15 cellular contexts compared by ENCODE assay signal in the genomic region with DNA sequence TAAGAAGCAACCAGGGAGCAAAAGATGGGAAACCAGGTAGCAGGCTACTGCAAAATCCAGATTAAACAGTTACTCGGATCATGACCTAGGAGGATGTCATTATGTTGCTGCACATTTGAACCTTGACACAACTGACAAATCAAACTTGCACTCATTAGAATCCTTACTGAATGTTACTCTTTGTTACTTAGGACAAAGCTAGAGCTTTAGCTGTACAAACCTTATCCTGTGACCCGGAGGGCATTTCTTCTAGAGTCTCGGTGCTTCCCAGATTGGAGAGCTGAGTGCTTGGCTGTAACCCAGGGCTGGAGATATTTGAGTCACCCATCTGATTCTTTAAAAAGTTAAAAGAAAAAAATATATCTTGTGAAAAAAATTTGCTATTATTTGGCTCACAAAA. TPM values are rescaled to one million over a fixed set of nuclear protein-coding genes. Genes with fewer than 3 reads are reported as not detected.
A peak's percentile ranks its signal among the peaks of the same experiment; 100 is the strongest.
DNase-seq lines count a peak whose midpoint lies in the region; ATAC-seq and TF ChIP-seq lines count a peak whose summit lies in the region.
"Had no signal": no experiment of that assay in that cellular context is flagged by ENCODE, and none has a peak within 500 bp of the region (broad histone marks: within the 10 kb centered on the region; RNA-seq: fewer than 3 reads in every experiment).

No MANE protein-coding gene starts in this region.

- no peaks in the 10 kb centered on the region for H3K9me2 ChIP-seq in GM23248 (ENCODE audit: insufficient read depth)

- H3K27ac ChIP-seq in GM23248 = no peak overlapping the region
- peak overlapping the region; percentile 82 for H3K27ac ChIP-seq in left ventricle myocardium inferior (replicated peaks)
- H3K27ac ChIP-seq in sigmoid colon = peak overlapping the region in 3 of 4 donors; percentile 21 to 31 (median 29)
- peak overlapping the region in 2 of 4 donors; percentile 35 to 42 for H3K27ac ChIP-seq in gastroesophageal sphincter
- H3K27ac ChIP-seq in transverse colon = no peak overlapping the region
- peak overlapping the region in 1 of 5 donors; percentile 31 for H3K27ac ChIP-seq in stomach
- H3K27ac ChIP-seq: vagina had no signal

- intact Hi-C loops in left ventricle myocardium inferior (cut with micrococcal nuclease) = loop anchor here (10.0 kb wide), 1 partner anchor 411 kb away; no protein-coding TSS in a partner anchor
- intact Hi-C loops in sigmoid colon (cut with DNase I) = loop anchor here (5.0 kb wide), 2 partner anchors 43 to 82 kb away; a partner anchor contains a TSS
- intact Hi-C loops in transverse colon (cut with DNase I; ENCODE audit: low total_unique reads) = no loop called here
- intact Hi-C loops in stomach (cut with DNase I; ENCODE audit: low total_unique reads) = loop anchor here (5.0 kb wide), 1 partner anchor 408 kb away; no protein-coding TSS in a partner anchor

- H3K9me3 Mint-ChIP-seq in central memory CD8-positive, alpha-beta T cell = no peaks in the 10 kb centered on the region
- H3K9me3 Mint-ChIP-seq: activated naive CD8-positive, alpha-beta T cell treated with anti-CD3 and anti-CD28 coated beads, Interleukin-2, amount 10 ng/mL, durations not matched to agents 7 days and 5 days; naive thymus-derived CD4-positive, alpha-beta T cell; stimulated activated naive B cell treated with anti-CD40 and anti-IgM and Interleukin-4, amounts not matched to agents 10 μg/mL and 1 μg/mL and 100 μg/mL, for 72 hours had no signal

- peaks cover 18% of the 10 kb centered on the region for H3F3A ChIP-seq in GM23248 (ENCODE audit: insufficient read depth)

- ATAC-seq in central memory CD8-positive, alpha-beta T cell (replicated peaks; ENCODE audit: extremely low read depth, poor library complexity, severe bottlenecking) = no peak
- ATAC-seq in gastroesophageal sphincter = no peak
- ATAC-seq: naive thymus-derived CD4-positive, alpha-beta T cell; stimulated activated naive B cell treated with anti-CD40 and anti-IgM and Interleukin-4, amounts not matched to agents 10 μg/mL and 1 μg/mL and 100 μg/mL, for 72 hours had no signal

- H3K4me1 Mint-ChIP-seq in central memory CD8-positive, alpha-beta T cell = no peaks in the 10 kb centered on the region
- H3K4me1 Mint-ChIP-seq: activated naive CD8-positive, alpha-beta T cell treated with anti-CD3 and anti-CD28 coated beads, Interleukin-2, amount 10 ng/mL, durations not matched to agents 7 days and 5 days had no signal

- peak overlapping the region; percentile 36 for H3K27ac Mint-ChIP-seq in central memory CD8-positive, alpha-beta T cell (ENCODE audit: low read depth)
- H3K27ac Mint-ChIP-seq: activated naive CD8-positive, alpha-beta T cell treated with anti-CD3 and anti-CD28 coated beads, Interleukin-2, amount 10 ng/mL, durations not matched to agents 7 days and 5 days had no signal

- H4K20me1 ChIP-seq in GM23248 (ENCODE audit: insufficient read depth) = no peaks in the 10 kb centered on the region

- H3K4me3 Mint-ChIP-seq in central memory CD8-positive, alpha-beta T cell = no peak overlapping the region
- H3K4me3 Mint-ChIP-seq: activated naive CD8-positive, alpha-beta T cell treated with anti-CD3 and anti-CD28 coated beads, Interleukin-2, amount 10 ng/mL, durations not matched to agents 7 days and 5 days; naive thymus-derived CD4-positive, alpha-beta T cell; stimulated activated naive B cell treated with anti-CD40 and anti-IgM and Interleukin-4, amounts not matched to agents 10 μg/mL and 1 μg/mL and 100 μg/mL, for 72 hours had no signal

- H2AFZ ChIP-seq in GM23248 = no peak overlapping the region

- H3K9ac ChIP-seq in GM23248 = no peak overlapping the region

- H3K79me2 ChIP-seq in GM23248 (ENCODE audit: insufficient read depth) = peaks cover 18% of the 10 kb centered on the region; the same call in 1 of the 2 replicates

- H3K4me3 ChIP-seq in GM23248 (no peak overlapping the region), left ventricle myocardium inferior (no peak overlapping the region), sigmoid colon (no peak overlapping the region), gastroesophageal sphincter (no peak overlapping the region), transverse colon (no peak overlapping the region), stomach (no peak overlapping the region)
- H3K4me3 ChIP-seq: vagina had no signal

- H3K4me1 ChIP-seq in GM23248 (ENCODE audit: insufficient read depth) (no peaks in the 10 kb centered on the region), left ventricle myocardium inferior (peaks cover 34% of the 10 kb centered on the region), sigmoid colon (peaks cover 0 to 23% (median 19%) of the 10 kb centered on the region in 4 donors), gastroesophageal sphincter (peaks cover 0 to 28% (median 0%) of the 10 kb centered on the region in 3 donors), transverse colon (peaks cover 0 to 7% (median 3%) of the 10 kb centered on the region in 4 donors), stomach (peaks cover 0 to 27% (median 15%) of the 10 kb centered on the region in 4 donors)

- H3K36me3 ChIP-seq in GM23248 (ENCODE audit: low read depth) (peaks cover 40% of the 10 kb centered on the region), left ventricle myocardium inferior (peaks cover 60% of the 10 kb centered on the region), sigmoid colon (peaks cover 0 to 50% (median 23%) of the 10 kb centered on the region in 4 donors), gastroesophageal sphincter (peaks cover 0 to 54% of the 10 kb centered on the region in 2 donors), transverse colon (peaks cover 0 to 34% (median 5%) of the 10 kb centered on the region in 4 donors), stomach (peaks cover 12 to 85% (median 72%) of the 10 kb centered on the region in 4 donors)

- H3K36me3 Mint-ChIP-seq in central memory CD8-positive, alpha-beta T cell (ENCODE audit: insufficient read depth) = peaks cover 46% of the 10 kb centered on the region

- TF ChIP-seq CTCF in left ventricle myocardium inferior (IDR thresholded peaks at IDR 0.05; ENCODE audit: borderline replicate concordance) = no peak
- no peak for TF ChIP-seq CTCF in sigmoid colon (IDR thresholded peaks at IDR 0.05)
- TF ChIP-seq CTCF in gastroesophageal sphincter (IDR thresholded peaks at IDR 0.05) = no peak
- no peak for TF ChIP-seq CTCF in transverse colon (IDR thresholded peaks at IDR 0.05)
- TF ChIP-seq CTCF in stomach (IDR thresholded peaks at IDR 0.05) = no peak

- H3K27me3 ChIP-seq in GM23248 (replicated peaks; ENCODE audit: insufficient read depth) (no peaks in the 10 kb centered on the region), left ventricle myocardium inferior (ENCODE audit: low read depth) (no peaks in the 10 kb centered on the region), sigmoid colon (no peaks in the 10 kb centered on the region), gastroesophageal sphincter (no peaks in the 10 kb centered on the region), transverse colon (no peaks in the 10 kb centered on the region), stomach (no peaks in the 10 kb centered on the region)
- H3K27me3 ChIP-seq: vagina had no signal

- H3K9me3 ChIP-seq in GM23248 (ENCODE audit: low read depth) (no peaks in the 10 kb centered on the region), left ventricle myocardium inferior (replicated peaks) (no peaks in the 10 kb centered on the region), sigmoid colon (no peaks in the 10 kb centered on the region), gastroesophageal sphincter (no peaks in the 10 kb centered on the region), transverse colon (no peaks in the 10 kb centered on the region), stomach (no peaks in the 10 kb centered on the region)
- H3K9me3 ChIP-seq: vagina had no signal

- no peak overlapping the region for H3K4me2 ChIP-seq in GM23248 (ENCODE audit: unreplicated experiment)

- TF ChIP-seq EP300 in sigmoid colon (IDR thresholded peaks at IDR 0.05) (no peak), gastroesophageal sphincter (IDR thresholded peaks at IDR 0.05) (no peak), transverse colon (IDR thresholded peaks at IDR 0.05; ENCODE audit: low read depth) (no peak), stomach (IDR thresholded peaks at IDR 0.05) (no peak)

- no peak for TF ChIP-seq POLR2A in sigmoid colon (IDR thresholded peaks at IDR 0.05)
- no peak for TF ChIP-seq POLR2A in gastroesophageal sphincter (IDR thresholded peaks at IDR 0.05)
- no peak for TF ChIP-seq POLR2A in transverse colon (IDR thresholded peaks at IDR 0.05)
- TF ChIP-seq POLR2A in stomach (IDR thresholded peaks at IDR 0.05) = no peak

- DNase-seq in GM23248 = peak; percentile 24
- no peak for DNase-seq in central memory CD8-positive, alpha-beta T cell (ENCODE audit: low spot score in 2 of 2)
- DNase-seq in left ventricle myocardium inferior = no peak
- DNase-seq in sigmoid colon = no peak
- DNase-seq in transverse colon = no peak
- no peak for DNase-seq in stomach
- DNase-seq in NCI-H345 (lab: John Stamatoyannopoulos, UW) = no peak
- DNase-seq: activated naive CD8-positive, alpha-beta T cell treated with anti-CD3 and anti-CD28 coated beads, Interleukin-2, amount 10 ng/mL, durations not matched to agents 7 days and 5 days; activated T-cell treated with anti-CD3 and anti-CD28 coated beads, Interleukin-2, amount 50 U/mL, for 48 hours; mammary epithelial cell; naive thymus-derived CD4-positive, alpha-beta T cell; NCI-H2171; stimulated activated naive B cell treated with anti-CD40 and anti-IgM and Interleukin-4, amounts not matched to agents 10 μg/mL and 1 μg/mL and 100 μg/mL, for 72 hours had no signal

- whole genome bisulfite sequencing in GM23248 (ENCODE audit: low coverage in 1 of 2, low lambda C conversion rate in 2 of 2, missing lambda C conversion rate in 2 of 2), 2 experiments = 67 to 79% methylated on average over 3 of the region's 3 CpGs
- WGBS in sigmoid colon, 2 donors = 81 to 90% methylated on average over 3 of the region's 3 CpGs
- WGBS in gastroesophageal sphincter (ENCODE audit: low coverage in 1 of 2), 2 donors = 44 to 56% methylated on average over 3 of the region's 3 CpGs
- 62 to 72% methylated on average over 3 of the region's 3 CpGs for WGBS in transverse colon (ENCODE audit: low coverage in 1 of 2), 2 donors
- WGBS in stomach, 5 donors = 47 to 65% (median 58%) methylated on average over 3 of the region's 3 CpGs

- in situ Hi-C loops in GM23248 (cut with MboI) = no loop called here
- in situ Hi-C loops in transverse colon (cut with MboI; ENCODE audit: low pct_ligation_motif_present in 1 of 4, low pct_unique_long_range_greater_than_20kb in 1 of 4, low sequenced_read_pairs in 3 of 4) = loop anchor here in 1 of 4 donors (10.0 kb wide), 1 partner anchor 401 kb away; no protein-coding TSS in a partner anchor

- H3K27me3 Mint-ChIP-seq in central memory CD8-positive, alpha-beta T cell = no peaks in the 10 kb centered on the region
- H3K27me3 Mint-ChIP-seq: activated naive CD8-positive, alpha-beta T cell treated with anti-CD3 and anti-CD28 coated beads, Interleukin-2, amount 10 ng/mL, durations not matched to agents 7 days and 5 days; naive thymus-derived CD4-positive, alpha-beta T cell; stimulated activated naive B cell treated with anti-CD40 and anti-IgM and Interleukin-4, amounts not matched to agents 10 μg/mL and 1 μg/mL and 100 μg/mL, for 72 hours had no signal

RNA-seq across cellular contexts. Expression of a gene that starts 43.4 kb away (rescaled TPM):
- total RNA-seq in GM23248 (2014; rRNA removed; shearing (Covaris generic)) = 10.6 and 13.1 TPM in 2 replicates
- polyA plus RNA-seq in GM23248 (2016; fragmentation: Nextera tagmentation; extraction: Ambion mirVana) (27.2 and 30.2 TPM in 2 replicates), sigmoid colon (10 to 100 TPM in 1 of 3 donors, 1 to 10 TPM in 2; 4.8 to 10.6 (median 6.0) TPM), stomach (1 to 10 TPM; 4.5 to 8.7 (median 4.6) TPM)
- total RNA-seq in left ventricle myocardium inferior (17.3 TPM), sigmoid colon (10 to 100 TPM; 21.0 to 32.7 (median 22.6) TPM), gastroesophageal sphincter (10 to 100 TPM; 20.7 to 37.4 (median 27.1) TPM), transverse colon (10 to 100 TPM; 11.6 to 22.4 (median 17.2) TPM), stomach (10 to 100 TPM; 10.7 to 20.6 (median 14.3) TPM)

RNA-seq across cellular contexts. Expression of a gene that starts 48.1 kb away (rescaled TPM):
- 239 and 256 TPM in 2 replicates for total RNA-seq in GM23248 (2014; rRNA removed; shearing (Covaris generic))
- polyA plus RNA-seq in GM23248 (2016; fragmentation: Nextera tagmentation; extraction: Ambion mirVana) = 129 and 134 TPM in 2 replicates
- 32.1 TPM for total RNA-seq in left ventricle myocardium inferior
- total RNA-seq in sigmoid colon = 100 to 1,000 TPM; 138 to 253 (median 185) TPM
- polyA plus RNA-seq in sigmoid colon = 100 to 1,000 TPM in 2 of 3 donors, 10 to 100 TPM in 1; 88.9 to 305 (median 102) TPM
- 100 to 1,000 TPM; 218 to 386 (median 278) TPM for total RNA-seq in gastroesophageal sphincter
- 100 to 1,000 TPM in 3 of 4 donors, 10 to 100 TPM in 1; 97.3 to 338 (median 167) TPM for total RNA-seq in transverse colon
- total RNA-seq in stomach = 100 to 1,000 TPM in 3 of 5 donors, 10 to 100 TPM in 2; 88.3 to 247 (median 162) TPM
- 100 to 1,000 TPM in 2 of 3 donors, 10 to 100 TPM in 1; 84.9 to 385 (median 118) TPM for polyA plus RNA-seq in stomach

Comparison
In these comparisons a context has a peak if more than half of its experiments do, and no peak if none do; other contexts are left out.
1. H3K27ac ChIP-seq: peak in left ventricle myocardium inferior (single experiment) and sigmoid colon (3 of 4); none in GM23248 (single experiment) and transverse colon (0 of 4).